ENCODE assay signal across 14 cellular contexts in the genomic region with DNA sequence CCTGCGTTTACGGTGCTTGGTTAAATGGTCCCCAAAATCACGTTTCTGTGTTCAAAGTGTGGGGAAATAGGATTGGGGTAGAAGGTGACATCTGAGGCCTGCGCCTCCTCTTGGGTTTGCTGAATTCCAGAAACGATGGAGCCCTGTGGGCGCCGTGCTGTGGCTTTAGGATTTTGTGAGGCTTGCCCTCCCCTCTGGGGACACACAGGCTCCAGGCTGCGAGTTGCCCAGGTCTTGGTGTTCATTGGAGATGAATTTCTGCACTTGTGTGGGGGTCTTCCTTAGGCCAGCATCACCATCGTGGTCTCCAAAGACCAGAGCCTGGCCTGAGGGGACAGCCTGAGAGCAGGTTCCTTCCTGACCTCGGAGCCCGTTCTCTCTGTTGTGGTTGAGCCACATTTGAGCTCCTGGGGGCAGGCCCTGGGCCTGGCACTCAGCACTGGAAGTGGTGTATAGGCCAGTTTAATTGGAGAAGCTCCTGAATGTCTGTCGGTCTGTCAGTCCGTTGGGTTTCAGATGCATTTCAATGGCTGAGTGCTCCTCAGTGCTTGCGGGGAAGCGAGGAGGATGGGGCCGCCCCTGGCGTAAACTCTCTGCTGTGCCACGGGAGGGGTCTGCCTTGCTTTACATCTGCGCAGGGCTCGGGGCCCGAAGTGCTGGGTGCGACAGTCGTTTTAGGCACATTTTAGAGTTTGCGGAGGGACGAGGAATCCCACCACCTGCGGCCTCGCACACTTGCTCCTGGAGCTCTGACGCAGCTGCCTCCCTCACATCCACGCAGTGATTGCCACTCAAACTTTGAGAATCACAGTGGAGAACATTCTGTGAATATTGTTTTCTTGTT.
A peak's percentile ranks its signal among the peaks of the same experiment; 100 is the strongest.
DNase-seq lines count a peak whose midpoint lies in the region; ATAC-seq and TF ChIP-seq lines count a peak whose summit lies in the region.
"Had no signal": no experiment of that assay in that cellular context is flagged by ENCODE, and none has a peak within 500 bp of the region (broad histone marks: within the 10 kb centered on the region; RNA-seq: fewer than 3 reads in every experiment).

No MANE protein-coding gene starts in this region.

- H3K4me2 ChIP-seq in osteoblast (ENCODE audit: insufficient read depth, low read length), result no peak overlapping the region

- no peak for TF ChIP-seq CTCF in osteoblast (IDR thresholded peaks at IDR 0.05; ENCODE audit: extremely low read depth, low read depth, low read length)

- peaks cover 21% of the 10 kb centered on the region for H3K4me1 ChIP-seq in osteoblast (ENCODE audit: insufficient read depth, low read length)
- H3K4me1 ChIP-seq: Caco-2, Peyer's patch had no signal

- no peaks in the 10 kb centered on the region for H3K27me3 ChIP-seq in H7 (ENCODE audit: control insufficient read depth, insufficient read depth, low read length)
- H3K27me3 ChIP-seq in osteoblast (ENCODE audit: insufficient read depth, low read length), result no peaks in the 10 kb centered on the region
- H3K27me3 ChIP-seq: Peyer's patch had no signal

- ATAC-seq in central memory CD8-positive, alpha-beta T cell (replicated peaks; ENCODE audit: extremely low read depth, poor library complexity, severe bottlenecking), result no peak
- ATAC-seq in HG02840 (IDR thresholded peaks at IDR 0.05; ENCODE audit: low FRiP score, unreplicated experiment), result no peak
- no peak for ATAC-seq in stimulated activated naive CD8-positive, alpha-beta T cell treated with anti-CD3 and anti-CD28 coated beads, Interleukin-15, amount 100 ng/mL, for 72 hours

- DNase-seq in H7, result peak; percentile 47
- DNase-seq in M059J (ENCODE audit: low read depth), result peak; percentile 12
- no peak for DNase-seq in central memory CD8-positive, alpha-beta T cell (ENCODE audit: low spot score in 2 of 2)
- peak; percentile 69 for DNase-seq in osteoblast (ENCODE audit: insufficient read length, low spot score, missing footprints)
- DNase-seq in D341Med (ENCODE audit: low spot score), result no peak
- DNase-seq in stimulated activated naive CD8-positive, alpha-beta T cell treated with anti-CD3 and anti-CD28 coated beads, Interleukin-15, amount 100 ng/mL, for 72 hours, result no peak
- DNase-seq: Caco-2; CD4-positive, CD25-positive, alpha-beta regulatory T cell; DMS53; KBM-7; NCI-H1092; SIG-M5 had no signal

- H3K9me3 ChIP-seq in osteoblast (ENCODE audit: low read depth, low read length), result no peaks in the 10 kb centered on the region
- H3K9me3 ChIP-seq: Caco-2, Peyer's patch had no signal

- H2AFZ ChIP-seq in osteoblast (ENCODE audit: low read length), result no peak overlapping the region

- no peaks in the 10 kb centered on the region for H3K27me3 Mint-ChIP-seq in central memory CD8-positive, alpha-beta T cell
- H3K27me3 Mint-ChIP-seq in stimulated activated naive CD8-positive, alpha-beta T cell treated with anti-CD3 and anti-CD28 coated beads, Interleukin-15, amount 100 ng/mL, for 72 hours, result no peaks in the 10 kb centered on the region
- H3K27me3 Mint-ChIP-seq: CD4-positive, CD25-positive, alpha-beta regulatory T cell had no signal

- no peaks in the 10 kb centered on the region for H3K9me3 Mint-ChIP-seq in central memory CD8-positive, alpha-beta T cell
- no peaks in the 10 kb centered on the region for H3K9me3 Mint-ChIP-seq in stimulated activated naive CD8-positive, alpha-beta T cell treated with anti-CD3 and anti-CD28 coated beads, Interleukin-15, amount 100 ng/mL, for 72 hours
- H3K9me3 Mint-ChIP-seq: CD4-positive, CD25-positive, alpha-beta regulatory T cell had no signal

- peaks cover 11% of the 10 kb centered on the region for H4K20me1 ChIP-seq in osteoblast (ENCODE audit: insufficient read depth, low read length)

- H3K4me3 Mint-ChIP-seq in central memory CD8-positive, alpha-beta T cell, result no peak overlapping the region
- H3K4me3 Mint-ChIP-seq in stimulated activated naive CD8-positive, alpha-beta T cell treated with anti-CD3 and anti-CD28 coated beads, Interleukin-15, amount 100 ng/mL, for 72 hours, result no peak overlapping the region

- H3K36me3 Mint-ChIP-seq in central memory CD8-positive, alpha-beta T cell (ENCODE audit: insufficient read depth), result peaks cover 3% of the 10 kb centered on the region

- no peak overlapping the region for H3K27ac ChIP-seq in osteoblast (ENCODE audit: low read depth, low read length)
- H3K27ac ChIP-seq: Peyer's patch had no signal

- H3K4me3 ChIP-seq in H7 (ENCODE audit: insufficient read depth, low read depth, low read length) (no peak overlapping the region), osteoblast (ENCODE audit: insufficient read depth, low read length) (no peak overlapping the region)
- H3K4me3 ChIP-seq: Peyer's patch had no signal

- H3K27ac Mint-ChIP-seq in central memory CD8-positive, alpha-beta T cell (ENCODE audit: low read depth), result peak overlapping the region; percentile 8
- no peak overlapping the region for H3K27ac Mint-ChIP-seq in stimulated activated naive CD8-positive, alpha-beta T cell treated with anti-CD3 and anti-CD28 coated beads, Interleukin-15, amount 100 ng/mL, for 72 hours
- H3K27ac Mint-ChIP-seq: CD4-positive, CD25-positive, alpha-beta regulatory T cell had no signal

- no peaks in the 10 kb centered on the region for H3K79me2 ChIP-seq in osteoblast (ENCODE audit: insufficient read depth, low read length)

- H3K36me3 ChIP-seq in H7 (replicated peaks; ENCODE audit: control insufficient read depth, insufficient read depth, low read length) (peaks cover 8% of the 10 kb centered on the region), osteoblast (ENCODE audit: insufficient read depth, low read length) (no peaks in the 10 kb centered on the region)

- H3K4me1 Mint-ChIP-seq in central memory CD8-positive, alpha-beta T cell, result peaks cover 11% of the 10 kb centered on the region
- peaks cover 22% of the 10 kb centered on the region for H3K4me1 Mint-ChIP-seq in stimulated activated naive CD8-positive, alpha-beta T cell treated with anti-CD3 and anti-CD28 coated beads, Interleukin-15, amount 100 ng/mL, for 72 hours

Comparison
In these comparisons a context has a peak if more than half of its experiments do, and no peak if none do; other contexts are left out.
1. DNase-seq: peak in H7 (single experiment), M059J (single experiment) and osteoblast (single experiment); none in central memory CD8-positive, alpha-beta T cell (0 of 2), D341Med (single experiment) and stimulated activated naive CD8-positive, alpha-beta T cell treated with anti-CD3 and anti-CD28 coated beads, Interleukin-15, amount 100 ng/mL, for 72 hours (0 of 2).